Comparison of ENCODE assay signal across 26 cellular contexts in the genomic region with DNA sequence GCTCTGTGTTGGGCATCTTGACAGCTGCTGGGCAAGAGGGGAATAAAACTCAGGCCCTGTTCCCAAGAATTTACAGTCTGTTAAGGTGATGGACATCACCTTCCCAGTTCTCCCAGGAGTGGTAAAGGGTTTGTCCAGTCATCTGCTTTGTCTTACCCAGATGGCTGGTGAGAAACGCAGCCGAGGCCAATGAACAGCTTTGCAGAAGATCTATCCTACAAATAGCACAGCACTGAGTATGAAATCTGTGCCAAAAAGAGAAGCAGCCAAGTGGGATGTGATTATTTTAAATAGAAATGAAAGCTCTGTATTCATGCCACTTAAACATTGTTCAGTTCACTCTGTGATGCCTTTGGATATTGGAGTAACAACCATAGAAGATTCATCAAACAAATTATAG.
DNase-seq lines count a peak whose midpoint lies in the region; ATAC-seq lines count a peak whose summit lies in the region.
"Had no signal": no experiment of that assay in that cellular context is flagged by ENCODE, and none has a peak within 500 bp of the region (broad histone marks: within the 10 kb centered on the region; RNA-seq: fewer than 3 reads in every experiment).

No MANE protein-coding gene starts in this region.

- peak overlapping the region; percentile 28 for H3K27ac Mint-ChIP-seq in memory B cell
- H3K27ac Mint-ChIP-seq: activated naive CD8-positive, alpha-beta T cell treated with anti-CD3 and anti-CD28 coated beads for 36 hours; activated T-cell treated with anti-CD3 and anti-CD28 coated beads, Interleukin-2, amount 50 U/mL, for 24 hours; CD14-positive monocyte; HFFc6; nephron progenitor cell had no signal

- H3K36me3 Mint-ChIP-seq in memory B cell = peaks cover 5% of the 10 kb centered on the region
- H3K36me3 Mint-ChIP-seq: activated naive CD8-positive, alpha-beta T cell treated with anti-CD3 and anti-CD28 coated beads for 36 hours had no signal

- no peak overlapping the region for H3K4me3 Mint-ChIP-seq in memory B cell
- H3K4me3 Mint-ChIP-seq: activated naive CD8-positive, alpha-beta T cell treated with anti-CD3 and anti-CD28 coated beads for 36 hours; activated T-cell treated with anti-CD3 and anti-CD28 coated beads, Interleukin-2, amount 50 U/mL, for 24 hours; CD14-positive monocyte; HFFc6; nephron progenitor cell had no signal

- H3K27me3 Mint-ChIP-seq in memory B cell = no peaks in the 10 kb centered on the region
- H3K27me3 Mint-ChIP-seq: activated naive CD8-positive, alpha-beta T cell treated with anti-CD3 and anti-CD28 coated beads for 36 hours; activated T-cell treated with anti-CD3 and anti-CD28 coated beads, Interleukin-2, amount 50 U/mL, for 24 hours had no signal

- ATAC-seq in memory B cell (ENCODE audit: low read depth) = no peak
- no peak for ATAC-seq in GM18519 (IDR thresholded peaks at IDR 0.05; ENCODE audit: low FRiP score, unreplicated experiment)
- no peak for ATAC-seq in GM18517 (IDR thresholded peaks at IDR 0.05; ENCODE audit: unreplicated experiment)
- no peak for ATAC-seq in GM21515 (IDR thresholded peaks at IDR 0.05; ENCODE audit: unreplicated experiment)

- H3K9me3 Mint-ChIP-seq in memory B cell = no peaks in the 10 kb centered on the region
- H3K9me3 Mint-ChIP-seq: activated naive CD8-positive, alpha-beta T cell treated with anti-CD3 and anti-CD28 coated beads for 36 hours; activated T-cell treated with anti-CD3 and anti-CD28 coated beads, Interleukin-2, amount 50 U/mL, for 24 hours; HFFc6; nephron progenitor cell had no signal

- H3K4me1 Mint-ChIP-seq in memory B cell = no peaks in the 10 kb centered on the region
- H3K4me1 Mint-ChIP-seq: activated naive CD8-positive, alpha-beta T cell treated with anti-CD3 and anti-CD28 coated beads for 36 hours; nephron progenitor cell had no signal

- DNase-seq in Ammon's horn (ENCODE audit: low spot score) (peak; percentile 83), anterior cingulate cortex (lab: John Stamatoyannopoulos, UW) (peak in 38 of 58 donors; percentile 4 to 73 (median 26)), globus pallidus (ENCODE audit: low spot score) (peak; percentile 76), memory B cell (ENCODE audit: low spot score in 2 of 2) (no peak), D341Med (ENCODE audit: low spot score) (no peak)
- DNase-seq: activated CD4-positive, alpha-beta T cell treated with anti-CD3 and anti-CD28 coated beads, Interleukin-2, amount 50 U/mL, for 1 hour; activated CD4-positive, CD25-positive, alpha-beta regulatory T cell; activated effector memory CD4-positive, alpha-beta T cell treated with anti-CD3 and anti-CD28 coated beads, Interleukin-2, amount 50 U/mL, for 16 hours; activated naive CD8-positive, alpha-beta T cell treated with anti-CD3 and anti-CD28 coated beads for 36 hours; activated T-cell treated with anti-CD3 and anti-CD28 coated beads, Interleukin-2, amount 50 U/mL, for 24 hours; central memory CD4-positive, alpha-beta T cell; DND-41; HFFc6; MV-4-11; NCI-H1436 treated with DMSO at 0.1 percent for 48 hours; NCI-H2081 treated with DMSO at 0.1 percent for 48 hours; NCI-H82; nephron progenitor cell; retina; stimulated activated naive CD4-positive, alpha-beta T cell; T-helper 1 cell; testis had no signal

Comparison
In these comparisons a context has a peak if more than half of its experiments do, and no peak if none do; other contexts are left out.
1. DNase-seq: peak in Ammon's horn (single experiment), anterior cingulate cortex (38 of 58) and globus pallidus (single experiment); none in memory B cell (0 of 2) and D341Med (single experiment).